7 cellular contexts compared by ENCODE assay signal in genomic region chrX:103215768-103216085, GRCh38. TPM values are rescaled to one million over a fixed set of nuclear protein-coding genes. Genes with fewer than 3 reads are reported as not detected.
DNase-seq lines count a peak whose midpoint lies in the region; ATAC-seq and TF ChIP-seq lines count a peak whose summit lies in the region.

No MANE protein-coding gene starts in this region.

- CTCF ChIA-PET in RWPE1 (lab: Yijun Ruan, JAX), result no interaction called here

- H3K4me1 Mint-ChIP-seq in naive B cell, result peaks cover 6 to 14% (median 9%) of the 10 kb centered on the region in 3 donors

- no peak overlapping the region for H3K27ac ChIP-seq in effector memory CD4-positive, alpha-beta T cell (ENCODE audit: insufficient read depth, low read length, poor library complexity, severe bottlenecking)
- no peak overlapping the region for H3K27ac ChIP-seq in RWPE1

- no peaks in the 10 kb centered on the region for H3K36me3 ChIP-seq in effector memory CD4-positive, alpha-beta T cell (ENCODE audit: control insufficient read depth, insufficient read depth, low read length)

- H3K4me3 Mint-ChIP-seq in naive B cell, result peak overlapping the region; percentile 77 to 90 (median 83)

- H3K27ac Mint-ChIP-seq in naive B cell, result peak overlapping the region in 4 of 6 donors; percentile 39 to 58 (median 48)

- peak overlapping the region; percentile 62 for H3K4me3 ChIP-seq in effector memory CD4-positive, alpha-beta T cell (ENCODE audit: insufficient read depth, low read depth, low read length, poor library complexity, severe bottlenecking)

- peaks cover 0 to 27% (median 9%) of the 10 kb centered on the region in 3 donors for H3K27me3 Mint-ChIP-seq in naive B cell

- peak; percentile 23 for ATAC-seq in GM19455 (IDR thresholded peaks at IDR 0.05; ENCODE audit: unreplicated experiment)
- ATAC-seq in naive B cell (ENCODE audit: low read depth in 2 of 2), result no peak

- TF ChIP-seq CTCF in RWPE1 (conservative IDR thresholded peaks at IDR 0.05; ENCODE audit: low read depth), result no peak

- peak; percentile 18 for DNase-seq in NCI-H2171 (lab: John Stamatoyannopoulos, UW)
- no peak for DNase-seq in effector memory CD4-positive, alpha-beta T cell
- DNase-seq in naive B cell, result no peak
- DNase-seq in stimulated activated CD4-positive, alpha-beta T cell treated with anti-CD3 and anti-CD28 coated beads, Interleukin-12 subunit alpha, Interleukin-12 subunit beta, amount 100 ng/mL, for 4 hours, result no peak
- DNase-seq in RWPE1 (ENCODE audit: low spot score), result no peak
- DNase-seq in stimulated activated CD8-positive, alpha-beta memory T cell treated with anti-CD3 and anti-CD28 coated beads, Interleukin-4, amount 100 ng/mL, for 48 hours, result no peak

- H3K36me3 Mint-ChIP-seq in naive B cell, result no peaks in the 10 kb centered on the region

- no peaks in the 10 kb centered on the region for H3K4me1 ChIP-seq in effector memory CD4-positive, alpha-beta T cell (ENCODE audit: control insufficient read depth, insufficient read depth, low read length, poor library complexity, severe bottlenecking)

- POLR2A ChIA-PET in RWPE1 (lab: Yijun Ruan, JAX; ENCODE audit: low non-redundant PET), result no interaction called here

- no peaks in the 10 kb centered on the region for H3K9me3 Mint-ChIP-seq in naive B cell

- no peaks in the 10 kb centered on the region for H3K9me3 ChIP-seq in effector memory CD4-positive, alpha-beta T cell (ENCODE audit: control insufficient read depth, low read length)

- H3K27me3 ChIP-seq in effector memory CD4-positive, alpha-beta T cell (replicated peaks; ENCODE audit: control insufficient read depth, insufficient read depth, low read length, poor library complexity, severe bottlenecking), result no peaks in the 10 kb centered on the region

RNA-seq across cellular contexts. Expression of gene BEX4, which starts 0.8 kb away (rescaled TPM):
- polyA plus RNA-seq in naive B cell (ENCODE audit: low read depth in 6 of 6), result 100 to 1,000 TPM in 1 of 6 donors, 10 to 100 TPM in 5; 69.7 to 102 (median 78.0) TPM

RNA-seq across cellular contexts. Expression of gene TCEAL8, which starts 39.2 kb away (rescaled TPM):
- 10 to 100 TPM; 34.1 to 64.1 (median 53.4) TPM for polyA plus RNA-seq in naive B cell (ENCODE audit: low read depth in 6 of 6)
